8 cellular contexts compared by ENCODE assay signal in genomic region chr22:37607010-37607911, GRCh38. TPM values are rescaled to one million over a fixed set of nuclear protein-coding genes. Genes with fewer than 3 reads are reported as not detected.
A peak's percentile ranks its signal among the peaks of the same experiment; 100 is the strongest.
DNase-seq lines count a peak whose midpoint lies in the region; ATAC-seq and TF ChIP-seq lines count a peak whose summit lies in the region.

No MANE protein-coding gene starts in this region.

- H3K4me3 Mint-ChIP-seq in CD4-positive, CD25-positive, alpha-beta regulatory T cell, result peak overlapping the region; percentile 81 to 98 (median 87)
- peak overlapping the region; percentile 89 for H3K4me3 Mint-ChIP-seq in activated CD4-positive, alpha-beta T cell treated with anti-CD3 and anti-CD28 coated beads for 36 hours
- H3K4me3 Mint-ChIP-seq in chondrocyte (ENCODE audit: unreplicated experiment), result peak overlapping the region; percentile 83

- peaks cover 0 to 3% (median 0%) of the 10 kb centered on the region in 7 donors for H3K9me3 Mint-ChIP-seq in CD4-positive, CD25-positive, alpha-beta regulatory T cell
- H3K9me3 Mint-ChIP-seq in activated CD4-positive, alpha-beta T cell treated with anti-CD3 and anti-CD28 coated beads for 36 hours (ENCODE audit: low read depth), result no peaks in the 10 kb centered on the region
- H3K9me3 Mint-ChIP-seq in chondrocyte (ENCODE audit: low read depth), result no peaks in the 10 kb centered on the region

- H3K4me3 ChIP-seq in CD4-positive, CD25-positive, alpha-beta regulatory T cell (ENCODE audit: low read depth, low read length), result peak overlapping the region; percentile 75

- no peaks in the 10 kb centered on the region for H3K36me3 Mint-ChIP-seq in CD4-positive, CD25-positive, alpha-beta regulatory T cell
- no peaks in the 10 kb centered on the region for H3K36me3 Mint-ChIP-seq in activated CD4-positive, alpha-beta T cell treated with anti-CD3 and anti-CD28 coated beads for 36 hours (ENCODE audit: low read depth)
- no peaks in the 10 kb centered on the region for H3K36me3 Mint-ChIP-seq in chondrocyte (ENCODE audit: low read depth)

- CTCF ChIA-PET in HEK293T (lab: Yijun Ruan, JAX), result interaction anchor here (0.5 to 7.1 kb wide), 29 partner anchors 9 to 256 kb away, joined by 3 to 47 read pairs (median 4); partner anchors contain the start of genes CARD10 and TRIOBP
- CTCF ChIA-PET in activated CD4-positive, alpha-beta T cell treated with anti-CD3 and anti-CD28 coated beads for 36 hours (lab: Charles Lee), result interaction anchor here (0.5 to 4.2 kb wide), 37 partner anchors 10 to 1073 kb away, joined by 3 to 42 read pairs (median 4); partner anchors contain the start of genes ANKRD54, MFNG, PDXP and SH3BP1

- ATAC-seq in CD4-positive, CD25-positive, alpha-beta regulatory T cell (ENCODE audit: low read depth in 2 of 2), result peak; percentile 9 to 16
- peak; percentile 38 for ATAC-seq in activated CD4-positive, alpha-beta T cell treated with anti-CD3 and anti-CD28 coated beads for 36 hours

- H3K36me3 ChIP-seq in CD4-positive, CD25-positive, alpha-beta regulatory T cell (ENCODE audit: control insufficient read depth, insufficient read depth, low read length), result no peaks in the 10 kb centered on the region

- no peaks in the 10 kb centered on the region for H3K27me3 ChIP-seq in CD4-positive, CD25-positive, alpha-beta regulatory T cell (ENCODE audit: control insufficient read depth, insufficient read depth, low read length)

- H3K9me3 ChIP-seq in CD4-positive, CD25-positive, alpha-beta regulatory T cell (ENCODE audit: control insufficient read depth in 2 of 2, low read length in 2 of 2), result no peaks in the 10 kb centered on the region

- DNase-seq in CD4-positive, CD25-positive, alpha-beta regulatory T cell, result peak; percentile 83 to 89 (median 88)
- DNase-seq in HEK293T (ENCODE audit: extremely low spot score), result peak; percentile 88
- DNase-seq in NCI-H345 (lab: John Stamatoyannopoulos, UW), result peak; percentile 91
- DNase-seq in activated CD4-positive, alpha-beta T cell treated with anti-CD3 and anti-CD28 coated beads for 36 hours, result peak; percentile 95
- no peak for DNase-seq in chondrocyte (ENCODE audit: low spot score)
- DNase-seq in kidney glomerular epithelial cell (lab: John Stamatoyannopoulos, UW), result peak; percentile 79
- DNase-seq in stimulated activated CD4-positive, alpha-beta T cell treated with anti-CD3 and anti-CD28 coated beads, Interleukin-1b, Interleukin-23, amount 100 ng/mL, for 1 hour (ENCODE audit: low read depth in 2 of 2), result peak; percentile 86 to 92
- DNase-seq in KG1 (lab: John Stamatoyannopoulos, UW), result no peak

- intact Hi-C loops in activated CD4-positive, alpha-beta T cell treated with anti-CD3 and anti-CD28 coated beads for 36 hours (cut with DNase I, micrococcal nuclease), result loop anchor here in 1 of 2 experiments (1.0 to 5.0 kb wide), 5 partner anchors 15 to 1545 kb away; partner anchors contain the start of genes C22orf23, CBX7, PICK1 and POLR2F

- H3K4me1 ChIP-seq in CD4-positive, CD25-positive, alpha-beta regulatory T cell (ENCODE audit: control insufficient read depth, insufficient read depth, low read length, poor library complexity, severe bottlenecking), result peaks cover 55% of the 10 kb centered on the region

- POLR2A ChIA-PET in HEK293T (lab: Yijun Ruan, JAX), result interaction anchor here (0.6 to 4.1 kb wide), 36 partner anchors 8 to 200 kb away, joined by 3 to 37 read pairs (median 4); partner anchors contain the start of genes CDC42EP1, GCAT, LGALS1 and LGALS2
- POLR2A ChIA-PET in activated CD4-positive, alpha-beta T cell treated with anti-CD3 and anti-CD28 coated beads for 36 hours (lab: Charles Lee), result interaction anchor here (0.6 to 1.9 kb wide), 8 partner anchors 15 to 65 kb away, joined by 3 to 16 read pairs (median 3); partner anchors contain the start of gene PDXP

- peak overlapping the region; percentile 97 for H3K27ac ChIP-seq in CD4-positive, CD25-positive, alpha-beta regulatory T cell (ENCODE audit: insufficient read depth, low read length, poor library complexity, severe bottlenecking)

- peak; percentile 99 for TF ChIP-seq CTCF in chondrocyte (IDR thresholded peaks at IDR 0.05)

- H3K27me3 Mint-ChIP-seq in CD4-positive, CD25-positive, alpha-beta regulatory T cell, result peaks cover 12% of the 10 kb centered on the region
- H3K27me3 Mint-ChIP-seq in activated CD4-positive, alpha-beta T cell treated with anti-CD3 and anti-CD28 coated beads for 36 hours, result no peaks in the 10 kb centered on the region
- peaks cover 4% of the 10 kb centered on the region for H3K27me3 Mint-ChIP-seq in chondrocyte (ENCODE audit: low read depth)

- peaks cover 5 to 70% (median 47%) of the 10 kb centered on the region in 4 donors for H3K4me1 Mint-ChIP-seq in CD4-positive, CD25-positive, alpha-beta regulatory T cell
- H3K4me1 Mint-ChIP-seq in activated CD4-positive, alpha-beta T cell treated with anti-CD3 and anti-CD28 coated beads for 36 hours, result peaks cover 51% of the 10 kb centered on the region
- peaks cover 33% of the 10 kb centered on the region for H3K4me1 Mint-ChIP-seq in chondrocyte (ENCODE audit: low read depth)

- H3K27ac Mint-ChIP-seq in CD4-positive, CD25-positive, alpha-beta regulatory T cell, result peak overlapping the region; percentile 95 to 98 (median 95)
- H3K27ac Mint-ChIP-seq in activated CD4-positive, alpha-beta T cell treated with anti-CD3 and anti-CD28 coated beads for 36 hours, result peak overlapping the region; percentile 99
- H3K27ac Mint-ChIP-seq in chondrocyte (ENCODE audit: unreplicated experiment), result peak overlapping the region; percentile 99

TF ChIP-seq in HEK293T, 16 proteins besides CTCF, POLR2A, EP300 and RAD21:
- TF ChIP-seq BHLHE40 (IDR thresholded peaks at IDR 0.05; ENCODE audit: borderline replicate concordance) (no peak), LEF1 (IDR thresholded peaks at IDR 0.05; ENCODE audit: borderline replicate concordance) (no peak), ARNT (IDR thresholded peaks at IDR 0.05) (no peak), PKNOX1 (IDR thresholded peaks at IDR 0.05) (no peak), ZNF384 (IDR thresholded peaks at IDR 0.05) (peak; percentile 96), ELF4 (IDR thresholded peaks at IDR 0.05) (no peak), FOXM1 (IDR thresholded peaks at IDR 0.05; ENCODE audit: borderline replicate concordance) (no peak), SP1 (IDR thresholded peaks at IDR 0.05) (no peak), FOXA1 (IDR thresholded peaks at IDR 0.05) (no peak), L3MBTL2 (conservative IDR thresholded peaks at IDR 0.05) (no peak; the same call in 1 of the 2 replicates), CTBP1 (IDR thresholded peaks at IDR 0.05; ENCODE audit: borderline replicate concordance) (peak; percentile 92), TARDBP (IDR thresholded peaks at IDR 0.05) (no peak)
TF ChIP-seq in HEK293T: peak in this region for 2.

RNA-seq across cellular contexts. Expression of gene GGA1, which starts 1.4 kb away (rescaled TPM):
- total RNA-seq in CD4-positive, CD25-positive, alpha-beta regulatory T cell, result 69.7 TPM
- 10 to 100 TPM; 14.0 to 19.8 (median 16.8) TPM for polyA plus RNA-seq in CD4-positive, CD25-positive, alpha-beta regulatory T cell
- 10 to 100 TPM; 55.4 to 66.6 TPM for total RNA-seq in activated CD4-positive, alpha-beta T cell treated with anti-CD3 and anti-CD28 coated beads for 36 hours
- total RNA-seq in chondrocyte, result 32.0 to 35.9 TPM (median 34.8 TPM) in 3 replicates

RNA-seq across cellular contexts. Expression of gene LGALS2, which starts 27.4 kb away (rescaled TPM):
- total RNA-seq in CD4-positive, CD25-positive, alpha-beta regulatory T cell, result not detected
- polyA plus RNA-seq in CD4-positive, CD25-positive, alpha-beta regulatory T cell, result under 1 TPM in 2 of 4 donors, not detected in 2; 0.41 to 0.49 TPM
- total RNA-seq in activated CD4-positive, alpha-beta T cell treated with anti-CD3 and anti-CD28 coated beads for 36 hours, result not detected
- not detected in 3 replicates for total RNA-seq in chondrocyte

RNA-seq across cellular contexts. Expression of gene SH3BP1, which starts 32.2 kb away (rescaled TPM):
- 126 TPM for total RNA-seq in CD4-positive, CD25-positive, alpha-beta regulatory T cell
- 10 to 100 TPM; 10.1 to 17.8 (median 16.2) TPM for polyA plus RNA-seq in CD4-positive, CD25-positive, alpha-beta regulatory T cell
- total RNA-seq in activated CD4-positive, alpha-beta T cell treated with anti-CD3 and anti-CD28 coated beads for 36 hours, result 10 to 100 TPM; 86.5 to 98.2 TPM
- 1.6 to 2.7 TPM (median 2.4 TPM) in 3 replicates for total RNA-seq in chondrocyte

RNA-seq across cellular contexts. Expression of gene CDC42EP1, which starts 47.0 kb away (rescaled TPM):
- not detected for total RNA-seq in CD4-positive, CD25-positive, alpha-beta regulatory T cell
- polyA plus RNA-seq in CD4-positive, CD25-positive, alpha-beta regulatory T cell, result not detected
- under 1 TPM; 0.83 to 0.87 TPM for total RNA-seq in activated CD4-positive, alpha-beta T cell treated with anti-CD3 and anti-CD28 coated beads for 36 hours
- total RNA-seq in chondrocyte, result 155 to 167 TPM (median 156 TPM) in 3 replicates

RNA-seq across cellular contexts. Expression of gene PDXP, which starts 51.3 kb away (rescaled TPM):
- 2.0 TPM for total RNA-seq in CD4-positive, CD25-positive, alpha-beta regulatory T cell
- 1 to 10 TPM; 1.1 to 5.8 (median 3.4) TPM for polyA plus RNA-seq in CD4-positive, CD25-positive, alpha-beta regulatory T cell
- total RNA-seq in activated CD4-positive, alpha-beta T cell treated with anti-CD3 and anti-CD28 coated beads for 36 hours, result 10 to 100 TPM; 35.8 to 37.8 TPM
- total RNA-seq in chondrocyte, result 14.8 to 17.2 TPM (median 15.2 TPM) in 3 replicates

Comparison
In these comparisons a context has a peak if more than half of its experiments do, and no peak if none do; other contexts are left out.
1. DNase-seq: peak in CD4-positive, CD25-positive, alpha-beta regulatory T cell (3 of 3), HEK293T (single experiment), NCI-H345 (single experiment), activated CD4-positive, alpha-beta T cell treated with anti-CD3 and anti-CD28 coated beads for 36 hours (single experiment), kidney glomerular epithelial cell (single experiment) and stimulated activated CD4-positive, alpha-beta T cell treated with anti-CD3 and anti-CD28 coated beads, Interleukin-1b, Interleukin-23, amount 100 ng/mL, for 1 hour (2 of 2); none in chondrocyte (single experiment) and KG1 (single experiment).
2. RNA of gene SH3BP1, which starts 32.2 kb away (total RNA-seq): 126 TPM in CD4-positive, CD25-positive, alpha-beta regulatory T cell (single experiment) and 86.5 to 98.2 TPM in activated CD4-positive, alpha-beta T cell treated with anti-CD3 and anti-CD28 coated beads for 36 hours; 1.6 to 2.7 TPM in chondrocyte; every median in the first group is over 10 times any median in the second.
3. Peak in every context shown above with its lines, with median percentiles within 50 percentile points of each other: H3K27ac Mint-ChIP-seq and H3K4me3 Mint-ChIP-seq.